In genomic region chr4:91681544-91681943, GRCh38 we compare ENCODE assay signal across 1 cellular context.
TF ChIP-seq lines count a peak whose summit lies in the region.

No MANE protein-coding gene starts in this region.

TF ChIP-seq in HCT116, 20 proteins besides CTCF, POLR2A, EP300 and RAD21 (continued from another document):
- TF ChIP-seq EZH2 (IDR thresholded peaks at IDR 0.05): no peak
